Comparison of ENCODE assay signal across 16 cellular contexts in the genomic region with DNA sequence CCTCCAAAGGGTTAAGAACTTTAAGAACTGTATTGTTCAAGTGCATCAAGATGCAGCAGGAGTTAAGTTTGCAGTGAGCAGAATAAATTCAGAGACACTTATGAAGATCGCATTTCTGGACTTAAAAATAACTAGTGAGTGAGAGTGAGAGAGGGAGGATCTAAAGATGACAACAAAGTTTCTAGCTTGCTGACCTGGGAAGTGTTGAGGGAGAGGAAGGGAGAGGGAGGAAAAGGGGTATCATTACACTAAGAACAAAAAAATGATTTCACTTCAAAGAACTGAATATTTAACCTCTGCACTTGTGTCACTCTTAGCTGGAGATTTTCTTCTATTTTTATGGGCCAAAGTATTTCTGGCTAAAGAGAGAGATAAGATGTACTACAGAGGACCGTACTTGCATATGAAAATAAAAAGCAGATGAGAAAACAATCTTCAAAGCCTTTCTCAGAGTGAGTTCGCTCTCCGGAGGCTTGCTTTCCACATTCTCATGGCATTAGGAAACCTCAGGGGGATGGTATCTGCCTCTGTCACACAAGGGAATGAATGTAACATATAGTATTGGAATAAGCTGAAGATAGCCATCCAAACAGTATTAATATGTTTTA.
DNase-seq lines count a peak whose midpoint lies in the region; ATAC-seq and TF ChIP-seq lines count a peak whose summit lies in the region.
"Had no signal": no experiment of that assay in that cellular context is flagged by ENCODE, and none has a peak within 500 bp of the region (broad histone marks: within the 10 kb centered on the region; RNA-seq: fewer than 3 reads in every experiment).

No MANE protein-coding gene starts in this region.

- H3K27ac Mint-ChIP-seq in neural crest cell (ENCODE audit: unreplicated experiment): peak overlapping the region; percentile 67
- H3K27ac Mint-ChIP-seq in activated CD4-positive, alpha-beta T cell treated with anti-CD3 and anti-CD28 coated beads, Interleukin-2, amount 10 ng/mL, durations not matched to agents 24 days and 14 days: no peak overlapping the region
- H3K27ac Mint-ChIP-seq: activated CD8-positive, alpha-beta memory T cell treated with anti-CD3 and anti-CD28 coated beads, Interleukin-2, amount 10 ng/mL, durations not matched to agents 7 days and 5 days; memory B cell had no signal

- no peaks in the 10 kb centered on the region for H3K36me3 Mint-ChIP-seq in neural crest cell (ENCODE audit: low read depth)
- H3K36me3 Mint-ChIP-seq in activated CD4-positive, alpha-beta T cell treated with anti-CD3 and anti-CD28 coated beads, Interleukin-2, amount 10 ng/mL, durations not matched to agents 24 days and 14 days (ENCODE audit: low read depth): no peaks in the 10 kb centered on the region
- H3K36me3 Mint-ChIP-seq: activated CD8-positive, alpha-beta memory T cell treated with anti-CD3 and anti-CD28 coated beads, Interleukin-2, amount 10 ng/mL, durations not matched to agents 7 days and 5 days; memory B cell had no signal

- no peaks in the 10 kb centered on the region for H3K9me3 Mint-ChIP-seq in neural crest cell
- peaks cover 15% of the 10 kb centered on the region for H3K9me3 Mint-ChIP-seq in activated CD4-positive, alpha-beta T cell treated with anti-CD3 and anti-CD28 coated beads, Interleukin-2, amount 10 ng/mL, durations not matched to agents 24 days and 14 days

- H3K4me1 ChIP-seq in adipocyte (ENCODE audit: control insufficient read depth, insufficient read depth, low read length): peaks cover 20% of the 10 kb centered on the region
- H3K4me1 ChIP-seq: thyroid gland had no signal

- no peak overlapping the region for H3K4me3 Mint-ChIP-seq in neural crest cell
- no peak overlapping the region for H3K4me3 Mint-ChIP-seq in activated CD4-positive, alpha-beta T cell treated with anti-CD3 and anti-CD28 coated beads, Interleukin-2, amount 10 ng/mL, durations not matched to agents 24 days and 14 days
- H3K4me3 Mint-ChIP-seq: activated CD8-positive, alpha-beta memory T cell treated with anti-CD3 and anti-CD28 coated beads, Interleukin-2, amount 10 ng/mL, durations not matched to agents 7 days and 5 days; central memory CD8-positive, alpha-beta T cell; memory B cell had no signal

- no peak for TF ChIP-seq CTCF in AG09309 (IDR thresholded peaks at IDR 0.05; ENCODE audit: control insufficient read depth, insufficient read depth, low read depth, low read length, missing control alignments)
- no peak for TF ChIP-seq CTCF in fibroblast of pulmonary artery (IDR thresholded peaks at IDR 0.05; ENCODE audit: low read length, missing control alignments)
- no peak for TF ChIP-seq CTCF in neural crest cell (conservative IDR thresholded peaks at IDR 0.05)
- no peak for TF ChIP-seq CTCF in GM13977 (IDR thresholded peaks at IDR 0.05; ENCODE audit: extremely low read depth, insufficient read depth, missing control alignments)

- DNase-seq in AG09309 (ENCODE audit: low read depth) (peak; percentile 55), adipocyte (ENCODE audit: low read depth) (peak; percentile 87), fibroblast of pulmonary artery (ENCODE audit: low read depth) (peak; percentile 55), neural crest cell (ENCODE audit: low read depth, low spot score) (no peak), GM13977 (ENCODE audit: low spot score) (no peak), NCI-H345 (lab: John Stamatoyannopoulos, UW) (no peak)
- no peak for DNase-seq in activated CD4-positive, alpha-beta T cell treated with anti-CD3 and anti-CD28 coated beads, Interleukin-2, amount 10 ng/mL, durations not matched to agents 24 days and 14 days
- DNase-seq: activated CD8-positive, alpha-beta memory T cell treated with anti-CD3 and anti-CD28 coated beads, Interleukin-2, amount 10 ng/mL, durations not matched to agents 7 days and 5 days; activated naive CD4-positive, alpha-beta T cell; AML-193; DND-41; thyroid gland had no signal

- H3K9me3 ChIP-seq in adipocyte (ENCODE audit: control insufficient read depth, low read length): no peaks in the 10 kb centered on the region
- H3K9me3 ChIP-seq: ovary, thyroid gland had no signal

- intact Hi-C loops in activated CD4-positive, alpha-beta T cell treated with anti-CD3 and anti-CD28 coated beads, Interleukin-2, amount 10 ng/mL, durations not matched to agents 24 days and 14 days (cut with micrococcal nuclease): no loop called here

- H3K4me3 ChIP-seq in AG09309 (ENCODE audit: control insufficient read depth, low read depth, low read length): no peak overlapping the region
- H3K4me3 ChIP-seq in adipocyte (ENCODE audit: low read length): no peak overlapping the region
- H3K4me3 ChIP-seq in fibroblast of pulmonary artery (replicated peaks; ENCODE audit: low read depth, low read length): no peak overlapping the region
- H3K4me3 ChIP-seq: ovary, thyroid gland had no signal

- no peaks in the 10 kb centered on the region for H3K27me3 Mint-ChIP-seq in neural crest cell (ENCODE audit: low read depth)
- peaks cover 5% of the 10 kb centered on the region for H3K27me3 Mint-ChIP-seq in activated CD4-positive, alpha-beta T cell treated with anti-CD3 and anti-CD28 coated beads, Interleukin-2, amount 10 ng/mL, durations not matched to agents 24 days and 14 days

- H3K36me3 ChIP-seq in adipocyte (ENCODE audit: control insufficient read depth, insufficient read depth, low read length, severe bottlenecking): no peaks in the 10 kb centered on the region
- H3K36me3 ChIP-seq: ovary, thyroid gland had no signal

- no peaks in the 10 kb centered on the region for H3K27me3 ChIP-seq in adipocyte (replicated peaks; ENCODE audit: control insufficient read depth, insufficient read depth, low read length)
- H3K27me3 ChIP-seq: ovary, thyroid gland had no signal

- in situ Hi-C loops in GM13977 (cut with MboI; ENCODE audit: low pct_unique_long_range_greater_than_20kb, low sequenced_read_pairs, unreplicated experiment): no loop called here

- no peak for ATAC-seq in GM18909 (IDR thresholded peaks at IDR 0.05; ENCODE audit: poor library complexity, unreplicated experiment)
- ATAC-seq: activated CD8-positive, alpha-beta memory T cell treated with anti-CD3 and anti-CD28 coated beads, Interleukin-2, amount 10 ng/mL, durations not matched to agents 7 days and 5 days had no signal

- peaks cover 27% of the 10 kb centered on the region for H3K4me1 Mint-ChIP-seq in neural crest cell
- H3K4me1 Mint-ChIP-seq in activated CD4-positive, alpha-beta T cell treated with anti-CD3 and anti-CD28 coated beads, Interleukin-2, amount 10 ng/mL, durations not matched to agents 24 days and 14 days: no peaks in the 10 kb centered on the region
- H3K4me1 Mint-ChIP-seq: activated CD8-positive, alpha-beta memory T cell treated with anti-CD3 and anti-CD28 coated beads, Interleukin-2, amount 10 ng/mL, durations not matched to agents 7 days and 5 days; central memory CD8-positive, alpha-beta T cell; memory B cell had no signal

- peak overlapping the region; percentile 6 for H3K9ac ChIP-seq in adipocyte (ENCODE audit: low read length)

Comparison
In these comparisons a context has a peak if more than half of its experiments do, and no peak if none do; other contexts are left out.
1. DNase-seq: peak in AG09309 (single experiment), adipocyte (single experiment) and fibroblast of pulmonary artery (single experiment); none in neural crest cell (single experiment), GM13977 (single experiment), NCI-H345 (single experiment) and activated CD4-positive, alpha-beta T cell treated with anti-CD3 and anti-CD28 coated beads, Interleukin-2, amount 10 ng/mL, durations not matched to agents 24 days and 14 days (single experiment).